Comparison of ENCODE assay signal across 21 cellular contexts in the genomic region with DNA sequence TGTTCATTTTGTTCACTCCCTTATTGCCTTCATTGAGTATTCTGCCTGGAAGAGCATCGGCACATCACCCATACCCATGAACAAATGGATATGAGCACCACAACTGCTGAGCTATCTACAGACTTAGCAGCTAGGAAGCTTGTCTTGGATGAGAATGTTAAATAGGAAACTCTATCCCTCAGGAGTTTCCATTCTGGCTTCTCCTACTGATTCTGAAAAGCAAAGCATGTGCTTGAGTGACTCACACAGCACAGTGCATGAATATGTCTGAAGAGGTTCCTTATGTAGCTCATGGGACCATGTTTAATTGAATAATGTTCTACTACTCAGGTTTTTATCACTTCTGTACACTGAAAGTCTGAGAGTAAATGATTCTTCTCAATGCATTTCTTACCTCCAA. TPM values are rescaled to one million over a fixed set of nuclear protein-coding genes. Genes with fewer than 3 reads are reported as not detected.
"Had no signal": no experiment of that assay in that cellular context is flagged by ENCODE, and none has a peak within 500 bp of the region (broad histone marks: within the 10 kb centered on the region; RNA-seq: fewer than 3 reads in every experiment).

No MANE protein-coding gene starts in this region.

- H3K36me3 Mint-ChIP-seq: activated naive CD4-positive, alpha-beta T cell treated with anti-CD3 and anti-CD28 coated beads, Interleukin-2, amount 50 U/mL, for 24 hours; stimulated activated effector memory CD8-positive, alpha-beta T cell treated with anti-CD3 and anti-CD28 coated beads, Interleukin-12 subunit alpha, Interleukin-12 subunit beta, amount 100 ng/mL, for 72 hours had no signal

- H3K27ac Mint-ChIP-seq: activated naive CD4-positive, alpha-beta T cell treated with anti-CD3 and anti-CD28 coated beads, Interleukin-2, amount 50 U/mL, for 24 hours; activated T-cell treated with anti-CD3 and anti-CD28 coated beads, Interleukin-2, amount 50 U/mL, for 72 hours; nephron; stimulated activated effector memory CD8-positive, alpha-beta T cell treated with anti-CD3 and anti-CD28 coated beads, Interleukin-12 subunit alpha, Interleukin-12 subunit beta, amount 100 ng/mL, for 72 hours had no signal

- DNase-seq: activated CD4-positive, alpha-beta T cell treated with anti-CD3 and anti-CD28 coated beads, Interleukin-2, amount 50 U/mL, for 4 hours; activated CD4-positive, CD25-positive, alpha-beta regulatory T cell treated with anti-CD3 and anti-CD28 coated beads, Interleukin-2, amount 50 U/mL, for 72 hours; activated effector memory CD4-positive, alpha-beta T cell treated with anti-CD3 and anti-CD28 coated beads, Interleukin-2, amount 50 U/mL, for 16 hours; activated T-cell treated with anti-CD3 and anti-CD28 coated beads, Interleukin-2, amount 50 U/mL, for 72 hours; adrenal gland; erythroblast; left cardiac atrium; posterior cingulate gyrus; retina; stimulated activated CD4-positive, alpha-beta T cell treated with anti-CD3 and anti-CD28 coated beads, Interleukin-4, amount 100 ng/mL, for 24 hours; SW 1271; T-helper 2 cell; upper lobe of left lung had no signal

- H3K4me1 Mint-ChIP-seq: activated naive CD4-positive, alpha-beta T cell treated with anti-CD3 and anti-CD28 coated beads, Interleukin-2, amount 50 U/mL, for 24 hours; stimulated activated effector memory CD8-positive, alpha-beta T cell treated with anti-CD3 and anti-CD28 coated beads, Interleukin-12 subunit alpha, Interleukin-12 subunit beta, amount 100 ng/mL, for 72 hours had no signal

- H3K9me3 Mint-ChIP-seq: activated naive CD4-positive, alpha-beta T cell treated with anti-CD3 and anti-CD28 coated beads, Interleukin-2, amount 50 U/mL, for 24 hours; stimulated activated effector memory CD8-positive, alpha-beta T cell treated with anti-CD3 and anti-CD28 coated beads, Interleukin-12 subunit alpha, Interleukin-12 subunit beta, amount 100 ng/mL, for 72 hours had no signal

- H3K27ac ChIP-seq: adrenal gland, skin epidermis, thoracic aorta, upper lobe of left lung, VCaP had no signal

- H3K27me3 ChIP-seq: adrenal gland, upper lobe of left lung had no signal

- H3K27me3 Mint-ChIP-seq: activated naive CD4-positive, alpha-beta T cell treated with anti-CD3 and anti-CD28 coated beads, Interleukin-2, amount 50 U/mL, for 24 hours had no signal

- H3K4me1 ChIP-seq: adrenal gland, upper lobe of left lung had no signal

- ATAC-seq: activated T-cell treated with anti-CD3 and anti-CD28 coated beads, Interleukin-2, amount 50 U/mL, for 72 hours; stimulated activated effector memory CD8-positive, alpha-beta T cell treated with anti-CD3 and anti-CD28 coated beads, Interleukin-12 subunit alpha, Interleukin-12 subunit beta, amount 100 ng/mL, for 72 hours had no signal

- H3K4me3 Mint-ChIP-seq: activated naive CD4-positive, alpha-beta T cell treated with anti-CD3 and anti-CD28 coated beads, Interleukin-2, amount 50 U/mL, for 24 hours; activated T-cell treated with anti-CD3 and anti-CD28 coated beads, Interleukin-2, amount 50 U/mL, for 72 hours; nephron; stimulated activated effector memory CD8-positive, alpha-beta T cell treated with anti-CD3 and anti-CD28 coated beads, Interleukin-12 subunit alpha, Interleukin-12 subunit beta, amount 100 ng/mL, for 72 hours had no signal

- H3K4me3 ChIP-seq: adrenal gland, lung, skin epidermis, thoracic aorta, upper lobe of left lung had no signal

- H3K36me3 ChIP-seq: adrenal gland, thoracic aorta, upper lobe of left lung had no signal

- H3K9me3 ChIP-seq: adrenal gland, thoracic aorta, upper lobe of left lung had no signal

RNA-seq across cellular contexts. Expression of a gene that starts 57.3 kb away (rescaled TPM):
- total RNA-seq: activated CD8-positive, alpha-beta memory T cell treated with anti-CD3 and anti-CD28 coated beads for 36 hours; activated T-cell treated with anti-CD3 and anti-CD28 coated beads, Interleukin-2, amount 50 U/mL, for 72 hours had no signal
